Comparison of ENCODE assay signal across 8 cellular contexts in the genomic region with DNA sequence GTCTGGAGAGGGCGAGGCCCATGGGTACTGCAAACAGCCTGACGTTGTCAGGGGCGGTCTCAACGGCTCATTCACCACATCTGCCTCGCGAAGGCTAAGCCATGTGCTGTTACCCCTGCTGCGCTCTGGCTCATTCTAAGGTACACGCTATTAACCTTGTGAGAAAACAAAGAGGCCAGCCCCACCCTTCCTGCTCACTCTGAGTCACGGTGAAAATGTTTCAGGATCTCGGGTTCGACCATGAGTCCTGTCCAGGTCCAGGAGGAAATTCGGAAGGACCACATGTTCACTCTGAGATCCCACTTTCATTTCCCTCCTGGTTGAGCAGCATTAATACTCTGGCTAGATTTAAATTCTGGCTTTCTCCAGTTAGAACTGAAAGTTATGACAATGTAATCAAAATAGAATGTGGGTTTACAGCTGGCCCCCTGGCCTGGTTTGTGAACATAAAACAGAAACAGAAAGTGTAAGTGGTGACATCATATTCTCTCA. TPM values are rescaled to one million over a fixed set of nuclear protein-coding genes. Genes with fewer than 3 reads are reported as not detected.
A peak's percentile ranks its signal among the peaks of the same experiment; 100 is the strongest.
DNase-seq lines count a peak whose midpoint lies in the region; ATAC-seq and TF ChIP-seq lines count a peak whose summit lies in the region.

No MANE protein-coding gene starts in this region.

- no peaks in the 10 kb centered on the region for H3K36me3 ChIP-seq in skeletal muscle tissue (ENCODE audit: control insufficient read depth in 3 of 3, insufficient read depth in 3 of 3, low read length in 3 of 3)
- H3K36me3 ChIP-seq in H7 (replicated peaks; ENCODE audit: control insufficient read depth, insufficient read depth, low read length): no peaks in the 10 kb centered on the region

- H3K9me3 Mint-ChIP-seq in activated CD4-positive, alpha-beta memory T cell treated with anti-CD3 and anti-CD28 coated beads for 36 hours: no peaks in the 10 kb centered on the region

- H3K27me3 Mint-ChIP-seq in activated CD4-positive, alpha-beta memory T cell treated with anti-CD3 and anti-CD28 coated beads for 36 hours: peaks cover 1% of the 10 kb centered on the region

- CTCF ChIA-PET in activated CD4-positive, alpha-beta memory T cell treated with anti-CD3 and anti-CD28 coated beads for 36 hours (lab: Charles Lee): no interaction called here

- peak; percentile 88 for DNase-seq in GM12864 (ENCODE audit: low read depth)
- DNase-seq in HT1080 (ENCODE audit: low read depth): peak; percentile 99
- peak; percentile 54 for DNase-seq in activated CD4-positive, alpha-beta memory T cell treated with anti-CD3 and anti-CD28 coated beads for 36 hours
- peak; percentile 82 for DNase-seq in fibroblast of villous mesenchyme (ENCODE audit: low read depth)
- DNase-seq in DMS114 treated with DMSO at 0.1 percent for 48 hours (lab: John Stamatoyannopoulos, UW; ENCODE audit: unreplicated experiment): no peak
- no peak for DNase-seq in H7

- H3K4me1 ChIP-seq in skeletal muscle tissue (ENCODE audit: control insufficient read depth in 3 of 3, insufficient read depth in 3 of 3, low read length in 3 of 3): peaks cover 41 to 46% (median 45%) of the 10 kb centered on the region in 3 donors

- H3K27me3 ChIP-seq in skeletal muscle tissue (ENCODE audit: control insufficient read depth in 3 of 3, insufficient read depth in 3 of 3, low read length in 3 of 3) (no peaks in the 10 kb centered on the region), H7 (ENCODE audit: control insufficient read depth, insufficient read depth, low read length) (no peaks in the 10 kb centered on the region)

- intact Hi-C loops in activated CD4-positive, alpha-beta memory T cell treated with anti-CD3 and anti-CD28 coated beads for 36 hours (cut with micrococcal nuclease): loop anchor here (2.0 to 5.0 kb wide), 2 partner anchors 59 to 77 kb away; no protein-coding TSS in a partner anchor

- no peaks in the 10 kb centered on the region for H3K9me3 ChIP-seq in skeletal muscle tissue (ENCODE audit: control insufficient read depth in 3 of 3, low read length in 3 of 3)

- H3K27ac ChIP-seq in skeletal muscle tissue (ENCODE audit: low read depth, low read length): peak overlapping the region; percentile 70

- peak overlapping the region in 1 of 3 donors; percentile 46 for H3K9ac ChIP-seq in skeletal muscle tissue (ENCODE audit: low read depth in 1 of 3, low read length in 3 of 3)

- peak overlapping the region; percentile 10 for H3K4me3 Mint-ChIP-seq in activated CD4-positive, alpha-beta memory T cell treated with anti-CD3 and anti-CD28 coated beads for 36 hours

- H3K36me3 Mint-ChIP-seq in activated CD4-positive, alpha-beta memory T cell treated with anti-CD3 and anti-CD28 coated beads for 36 hours: no peaks in the 10 kb centered on the region

- no peak overlapping the region for H3K27ac Mint-ChIP-seq in activated CD4-positive, alpha-beta memory T cell treated with anti-CD3 and anti-CD28 coated beads for 36 hours

- peak; percentile 86 for ATAC-seq in GM21576 (IDR thresholded peaks at IDR 0.05; ENCODE audit: unreplicated experiment)

- H3K4me3 ChIP-seq in GM12864 (ENCODE audit: low read depth, low read length) (no peak overlapping the region), fibroblast of villous mesenchyme (ENCODE audit: low read depth, low read length) (peak overlapping the region; percentile 49), skeletal muscle tissue (ENCODE audit: low read length in 3 of 3) (peak overlapping the region; percentile 32 to 56 (median 45)), H7 (ENCODE audit: insufficient read depth, low read depth, low read length) (no peak overlapping the region)

- peaks cover 13% of the 10 kb centered on the region for H3K4me1 Mint-ChIP-seq in activated CD4-positive, alpha-beta memory T cell treated with anti-CD3 and anti-CD28 coated beads for 36 hours (ENCODE audit: low read depth)

- POLR2A ChIA-PET in activated CD4-positive, alpha-beta memory T cell treated with anti-CD3 and anti-CD28 coated beads for 36 hours (lab: Charles Lee): interaction anchor here (1.9 kb wide), 1 partner anchor 79 kb away, joined by 4 read pairs; no protein-coding TSS in a partner anchor

- no peak for TF ChIP-seq CTCF in GM12864 (IDR thresholded peaks at IDR 0.05; ENCODE audit: low read depth, low read length, missing control alignments)
- TF ChIP-seq CTCF in fibroblast of villous mesenchyme (IDR thresholded peaks at IDR 0.05; ENCODE audit: insufficient read depth, low read depth, low read length): no peak

RNA-seq across cellular contexts. Expression of gene EGFR, which starts 55.2 kb away (rescaled TPM):
- 33.6 and 34.5 TPM in 2 replicates for total RNA-seq in HT1080 (2014; rRNA removed; shearing (Covaris generic))
- polyA plus RNA-seq in HT1080 (2015; cell fraction: cytosol; rRNA removed): 25.1 and 28.9 TPM in 2 replicates
- polyA plus RNA-seq in HT1080 (2015; cell fraction: nucleus; rRNA removed): 74.6 and 75.9 TPM in 2 replicates
- not detected for total RNA-seq in activated CD4-positive, alpha-beta memory T cell treated with anti-CD3 and anti-CD28 coated beads for 36 hours
- total RNA-seq in fibroblast of villous mesenchyme (92.8 and 98.9 TPM in 2 replicates), skeletal muscle tissue (17.7 TPM)
- total RNA-seq in H7 (2014; rRNA removed; shearing (Covaris generic)): 3.1 and 6.3 TPM in 2 replicates

Comparison
In these comparisons a context has a peak if more than half of its experiments do, and no peak if none do; other contexts are left out.
1. DNase-seq: peak in GM12864 (single experiment), HT1080 (single experiment), activated CD4-positive, alpha-beta memory T cell treated with anti-CD3 and anti-CD28 coated beads for 36 hours (single experiment) and fibroblast of villous mesenchyme (single experiment); none in DMS114 treated with DMSO at 0.1 percent for 48 hours (single experiment) and H7 (single experiment).
2. H3K4me3 ChIP-seq: peak in fibroblast of villous mesenchyme (single experiment) and skeletal muscle tissue (3 of 3); none in GM12864 (single experiment) and H7 (single experiment).